28 cellular contexts compared by ENCODE assay signal in the genomic region with DNA sequence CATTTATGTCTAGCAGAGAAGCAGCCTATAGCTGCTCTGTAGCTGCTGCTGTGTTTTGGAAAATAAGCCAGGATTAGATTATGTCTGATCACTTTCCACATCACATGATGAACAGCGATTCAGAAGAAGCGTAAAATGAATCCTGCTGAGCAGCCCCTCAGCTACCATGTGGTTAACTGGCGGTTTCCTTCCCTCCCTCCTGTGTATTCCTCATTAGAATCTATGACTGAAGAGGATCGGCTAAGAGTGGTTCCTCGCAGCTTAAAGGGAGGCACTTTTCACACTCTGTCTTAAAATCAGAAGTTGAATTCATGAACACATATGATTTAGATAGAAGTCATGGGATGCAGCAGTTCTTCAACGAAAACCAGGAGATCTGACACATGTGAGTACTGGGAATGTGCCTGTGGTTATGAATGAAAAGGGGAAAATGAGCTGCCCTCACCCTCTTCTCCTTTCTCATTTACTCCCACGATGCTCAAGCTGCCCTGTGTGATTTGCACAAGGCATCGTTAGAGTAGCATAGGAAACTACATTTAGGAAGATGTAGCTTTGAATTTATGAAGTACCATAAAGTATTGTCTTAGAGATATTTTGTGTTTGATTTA. TPM values are rescaled to one million over a fixed set of nuclear protein-coding genes. Genes with fewer than 3 reads are reported as not detected.
DNase-seq lines count a peak whose midpoint lies in the region; ATAC-seq and TF ChIP-seq lines count a peak whose summit lies in the region.
"Had no signal": no experiment of that assay in that cellular context is flagged by ENCODE, and none has a peak within 500 bp of the region (broad histone marks: within the 10 kb centered on the region; RNA-seq: fewer than 3 reads in every experiment).

PPEF1 (plus strand) TSS at position 204 of the 608 bp plus-strand sequence; CDS start at position 340, 136 bp downstream.

- H3K9me2 ChIP-seq in Loucy (replicated peaks; ENCODE audit: low read depth, low read length) = no peaks in the 10 kb centered on the region

- peak within 1 kb of the TSS; percentile 38 for H3K27ac Mint-ChIP-seq in glutamatergic neuron (ENCODE audit: unreplicated experiment)
- H3K27ac Mint-ChIP-seq: activated T-cell treated with anti-CD3 and anti-CD28 coated beads, Interleukin-2, amount 50 U/mL, for 24 hours; CD4-positive, alpha-beta memory T cell; stimulated activated effector memory CD8-positive, alpha-beta T cell treated with anti-CD3 and anti-CD28 coated beads, Interleukin-12 subunit alpha, Interleukin-12 subunit beta, amount 100 ng/mL, for 72 hours had no signal

- peaks cover 10% of the 10 kb centered on the region; the same call in 1 of the 2 replicates for H3K4me1 ChIP-seq in BLaER1
- peaks cover 3% of the 10 kb centered on the region for H3K4me1 ChIP-seq in Loucy (ENCODE audit: insufficient read depth, low read length, poor library complexity, severe bottlenecking)
- H3K4me1 ChIP-seq in foreskin keratinocyte = no peaks in the 10 kb centered on the region
- no peaks in the 10 kb centered on the region for H3K4me1 ChIP-seq in ascending aorta
- H3K4me1 ChIP-seq: parathyroid adenoma had no signal

- intact Hi-C loops in ascending aorta (cut with DNase I) = no loop called here

- H3K27me3 ChIP-seq in BLaER1 = peaks cover 59% of the 10 kb centered on the region
- H3K27me3 ChIP-seq in Loucy (ENCODE audit: insufficient read depth, low read length, poor library complexity, severe bottlenecking) = no peaks in the 10 kb centered on the region
- H3K27me3 ChIP-seq in foreskin keratinocyte = no peaks in the 10 kb centered on the region
- H3K27me3 ChIP-seq in ascending aorta = no peaks in the 10 kb centered on the region

- peak within 1 kb of the TSS; percentile 40 for H2AFZ ChIP-seq in Loucy (ENCODE audit: low read length)
- H2AFZ ChIP-seq: parathyroid adenoma had no signal

- H3K9ac ChIP-seq in BLaER1 (no peak within 1 kb of the TSS), Loucy (ENCODE audit: low read depth, low read length, poor library complexity, severe bottlenecking) (no peak within 1 kb of the TSS), SK-N-MC (ENCODE audit: insufficient read length) (peak within 1 kb of the TSS; percentile 9)
- H3K9ac ChIP-seq: parathyroid adenoma had no signal

- H3K4me3 ChIP-seq in BLaER1 (no peak within 1 kb of the TSS), Loucy (ENCODE audit: low read length, poor library complexity, severe bottlenecking) (peak within 1 kb of the TSS; percentile 44), SK-N-MC (peak within 1 kb of the TSS; percentile 50), ascending aorta (no peak within 1 kb of the TSS)

- H3K79me2 ChIP-seq in Loucy (ENCODE audit: insufficient read depth, low read length) = no peaks in the 10 kb centered on the region
- H3K79me2 ChIP-seq: parathyroid adenoma had no signal

- ATAC-seq in foreskin keratinocyte (no peak), HG03457 (IDR thresholded peaks at IDR 0.05; ENCODE audit: unreplicated experiment) (no peak)
- ATAC-seq: activated CD4-positive, CD25-positive, alpha-beta regulatory T cell treated with anti-CD3 and anti-CD28 coated beads, Interleukin-2, amount 50 U/mL, for 24 hours; esophagus mucosa; HepG2; sciatic nerve; stimulated activated effector memory CD8-positive, alpha-beta T cell treated with anti-CD3 and anti-CD28 coated beads, Interleukin-12 subunit alpha, Interleukin-12 subunit beta, amount 100 ng/mL, for 72 hours had no signal

- no peak for TF ChIP-seq CTCF in Loucy (conservative IDR thresholded peaks at IDR 0.05; ENCODE audit: low read length)
- no peak for TF ChIP-seq CTCF in glutamatergic neuron (IDR thresholded peaks at IDR 0.05; ENCODE audit: partially characterized antibody, unreplicated experiment)
- no peak for TF ChIP-seq CTCF in foreskin keratinocyte (conservative IDR thresholded peaks at IDR 0.05)
- TF ChIP-seq CTCF in ascending aorta (IDR thresholded peaks at IDR 0.05) = no peak

- H3F3A ChIP-seq in Loucy (ENCODE audit: low read depth) = no peaks in the 10 kb centered on the region

- no peaks in the 10 kb centered on the region for H3K27me3 Mint-ChIP-seq in glutamatergic neuron (ENCODE audit: unreplicated experiment)
- H3K27me3 Mint-ChIP-seq: CD4-positive, alpha-beta memory T cell had no signal

- H3K4me3 Mint-ChIP-seq in glutamatergic neuron (ENCODE audit: unreplicated experiment) = peak within 1 kb of the TSS; percentile 36
- H3K4me3 Mint-ChIP-seq: activated T-cell treated with anti-CD3 and anti-CD28 coated beads, Interleukin-2, amount 50 U/mL, for 24 hours; CD4-positive, alpha-beta memory T cell; central memory CD8-positive, alpha-beta T cell; stimulated activated effector memory CD8-positive, alpha-beta T cell treated with anti-CD3 and anti-CD28 coated beads, Interleukin-12 subunit alpha, Interleukin-12 subunit beta, amount 100 ng/mL, for 72 hours had no signal

- H3K36me3 ChIP-seq in BLaER1 = no peaks in the 10 kb centered on the region
- H3K36me3 ChIP-seq in Loucy (ENCODE audit: insufficient read depth, low read length) = no peaks in the 10 kb centered on the region
- no peaks in the 10 kb centered on the region for H3K36me3 ChIP-seq in SK-N-MC (ENCODE audit: insufficient read depth, low read length)
- no peaks in the 10 kb centered on the region for H3K36me3 ChIP-seq in ascending aorta

- H3K9me3 ChIP-seq in BLaER1 (no peaks in the 10 kb centered on the region), Loucy (ENCODE audit: insufficient read depth, low read depth, low read length) (no peaks in the 10 kb centered on the region), SK-N-MC (ENCODE audit: low read depth, low read length) (no peaks in the 10 kb centered on the region), ascending aorta (no peaks in the 10 kb centered on the region)

- H4K20me1 ChIP-seq in BLaER1 (no peaks in the 10 kb centered on the region), Loucy (ENCODE audit: insufficient read depth, low read length, poor library complexity, severe bottlenecking) (no peaks in the 10 kb centered on the region)

- peaks cover 10% of the 10 kb centered on the region for H3K4me1 Mint-ChIP-seq in glutamatergic neuron (ENCODE audit: low read depth, unreplicated experiment)
- H3K4me1 Mint-ChIP-seq: central memory CD8-positive, alpha-beta T cell; stimulated activated effector memory CD8-positive, alpha-beta T cell treated with anti-CD3 and anti-CD28 coated beads, Interleukin-12 subunit alpha, Interleukin-12 subunit beta, amount 100 ng/mL, for 72 hours had no signal

- H3K27ac ChIP-seq in BLaER1 (no peak within 1 kb of the TSS), SK-N-MC (peak within 1 kb of the TSS; percentile 56; the same call in 1 of the 2 replicates), foreskin keratinocyte (no peak within 1 kb of the TSS), ascending aorta (no peak within 1 kb of the TSS)
- H3K27ac ChIP-seq: parathyroid adenoma had no signal

- H3K9me3 Mint-ChIP-seq in glutamatergic neuron (ENCODE audit: unreplicated experiment) = peaks cover 2% of the 10 kb centered on the region
- H3K9me3 Mint-ChIP-seq: activated T-cell treated with anti-CD3 and anti-CD28 coated beads, Interleukin-2, amount 50 U/mL, for 24 hours; CD4-positive, alpha-beta memory T cell; central memory CD8-positive, alpha-beta T cell; stimulated activated effector memory CD8-positive, alpha-beta T cell treated with anti-CD3 and anti-CD28 coated beads, Interleukin-12 subunit alpha, Interleukin-12 subunit beta, amount 100 ng/mL, for 72 hours had no signal

- H3K36me3 Mint-ChIP-seq in glutamatergic neuron (ENCODE audit: unreplicated experiment) = no peaks in the 10 kb centered on the region
- H3K36me3 Mint-ChIP-seq: CD4-positive, alpha-beta memory T cell; stimulated activated effector memory CD8-positive, alpha-beta T cell treated with anti-CD3 and anti-CD28 coated beads, Interleukin-12 subunit alpha, Interleukin-12 subunit beta, amount 100 ng/mL, for 72 hours had no signal

- H3K4me2 ChIP-seq in BLaER1 = peak within 1 kb of the TSS; percentile 28; the same call in 1 of the 2 replicates
- H3K4me2 ChIP-seq in Loucy (ENCODE audit: low read depth, low read length, poor library complexity, severe bottlenecking) = peak within 1 kb of the TSS; percentile 56

- DNase-seq in SK-N-MC (ENCODE audit: low read depth, low spot score) = peak; percentile 16
- DNase-seq in glutamatergic neuron = no peak
- no peak for DNase-seq in foreskin keratinocyte
- no peak for DNase-seq in stimulated activated CD4-positive, alpha-beta T cell treated with anti-CD3 and anti-CD28 coated beads, Interleukin-4, amount 100 ng/mL, for 24 hours
- no peak for DNase-seq in ascending aorta (ENCODE audit: low spot score in 2 of 2)
- DNase-seq: activated naive CD4-positive, alpha-beta T cell treated with Interleukin-2 at 50 U/mL for 16 hours; activated T-cell treated with anti-CD3 and anti-CD28 coated beads, Interleukin-2, amount 50 U/mL, for 24 hours; amniotic stem cell; CD4-positive, alpha-beta memory T cell; effector CD8-positive, alpha-beta T cell; H7; kidney glomerular epithelial cell; NCI-H146; NCI-H446; RPMI8226; T1000 had no signal

RNA-seq across cellular contexts. Expression of gene PPEF1, which starts in this region (rescaled TPM):
- 3.9 TPM for total RNA-seq in glutamatergic neuron (ENCODE audit: unreplicated experiment)
- total RNA-seq in foreskin keratinocyte = not detected in 2 replicates
- not detected in 2 replicates for polyA plus RNA-seq in foreskin keratinocyte
- total RNA-seq in ascending aorta = not detected
- total RNA-seq: esophagus mucosa, glomerular endothelial cell, HepG2, M059J, sciatic nerve had no signal
- polyA plus RNA-seq: CD4-positive, alpha-beta memory T cell; HepG2 had no signal

Comparison
In these comparisons a context has a peak if more than half of its experiments do, and no peak if none do; other contexts are left out.
1. H3K4me3 ChIP-seq: peak in Loucy (single experiment) and SK-N-MC (single experiment); none in BLaER1 (single experiment) and ascending aorta (0 of 2).